Comparison of ENCODE assay signal across 9 cellular contexts in genomic region chr11:59559886-59560285, GRCh38. TPM values are rescaled to one million over a fixed set of nuclear protein-coding genes. Genes with fewer than 3 reads are reported as not detected.
DNase-seq lines count a peak whose midpoint lies in the region; ATAC-seq and TF ChIP-seq lines count a peak whose summit lies in the region.
"Had no signal": no experiment of that assay in that cellular context is flagged by ENCODE, and none has a peak within 500 bp of the region (broad histone marks: within the 10 kb centered on the region; RNA-seq: fewer than 3 reads in every experiment).

No MANE protein-coding gene starts in this region.

- peak overlapping the region; percentile 75 for H3K4me3 Mint-ChIP-seq in Caco-2 (ENCODE audit: unreplicated experiment)
- peak overlapping the region; percentile 92 for H3K4me3 Mint-ChIP-seq in natural killer cell

- CTCF ChIA-PET in Caco-2 (lab: Charles Lee), result interaction anchor here (1.1 to 1.5 kb wide), 2 partner anchors 8 to 23 kb away, joined by 4 read pairs; no protein-coding TSS in a partner anchor

- H3K27ac Mint-ChIP-seq in Caco-2 (ENCODE audit: unreplicated experiment) (peak overlapping the region; percentile 74), natural killer cell (peak overlapping the region; percentile 80 to 96)

- DNase-seq in Caco-2 (no peak), caudate nucleus (lab: John Stamatoyannopoulos, UW) (peak in 10 of 61 donors; percentile 37 to 69 (median 57)), natural killer cell (no peak), GM13976 (ENCODE audit: low spot score) (no peak), mucosa of descending colon (no peak)
- no peak for DNase-seq in stimulated activated CD4-positive, alpha-beta T cell treated with anti-CD3 and anti-CD28 coated beads, Interleukin-4, amount 100 ng/mL, for 4 hours

- no peaks in the 10 kb centered on the region for H3K27me3 ChIP-seq in Caco-2 (replicated peaks; ENCODE audit: control insufficient read depth, insufficient read depth, low read length)

- peak; percentile 1 for ATAC-seq in HG03280 (IDR thresholded peaks at IDR 0.05; ENCODE audit: unreplicated experiment)
- peak in 2 of 3 donors; percentile 2 to 3 for ATAC-seq in natural killer cell
- ATAC-seq in HG03342 (IDR thresholded peaks at IDR 0.05; ENCODE audit: unreplicated experiment), result no peak
- ATAC-seq in mucosa of descending colon, result no peak

- TF ChIP-seq CTCF in Caco-2 (IDR thresholded peaks at IDR 0.05; ENCODE audit: insufficient read depth in 1 of 2, low read depth in 1 of 2, low read length in 1 of 2, severe bottlenecking in 1 of 2, unreplicated experiment in 1 of 2) (no peak), natural killer cell (IDR thresholded peaks at IDR 0.05) (no peak), GM13976 (IDR thresholded peaks at IDR 0.05; ENCODE audit: borderline replicate concordance, control extremely low read depth, extremely low read depth, insufficient read depth, missing control alignments) (no peak), mucosa of descending colon (IDR thresholded peaks at IDR 0.05) (no peak)

- H3K9me3 ChIP-seq in Caco-2 (no peaks in the 10 kb centered on the region), mucosa of descending colon (no peaks in the 10 kb centered on the region)

- in situ Hi-C loops in GM13976 (cut with MboI; ENCODE audit: low sequenced_read_pairs, unreplicated experiment), result loop anchor here (10.0 kb wide), 1 partner anchor 105 kb away; the partner anchor contains the start of gene PATL1

- BruUV-seq in Caco-2 (replicated peaks; lab: Mats Ljungman, UMichigan), result no TSS peak

- intact Hi-C loops in Caco-2 (cut with micrococcal nuclease; ENCODE audit: unreplicated experiment), result loop anchor here (10.0 kb wide), 1 partner anchor 385 kb away; the partner anchor contains the start of gene DTX4
- intact Hi-C loops in natural killer cell (cut with micrococcal nuclease), result loop anchor here (1.0 to 10.0 kb wide), 3 partner anchors 9 to 245 kb away; partner anchors contain the start of gene OSBP
- intact Hi-C loops in mucosa of descending colon (cut with DNase I, micrococcal nuclease), result no loop called here

- H3K36me3 Mint-ChIP-seq in Caco-2 (ENCODE audit: insufficient read depth, unreplicated experiment), result peaks cover 50% of the 10 kb centered on the region
- no peaks in the 10 kb centered on the region for H3K36me3 Mint-ChIP-seq in natural killer cell

- POLR2A ChIA-PET in Caco-2 (lab: Charles Lee), result interaction anchor here (1.4 kb wide), 1 partner anchor 109 kb away, joined by 16 read pairs; the partner anchor contains the start of gene PATL1

- H3K27me3 Mint-ChIP-seq in Caco-2 (ENCODE audit: insufficient read depth, unreplicated experiment) (no peaks in the 10 kb centered on the region), natural killer cell (ENCODE audit: low read depth in 2 of 2) (peaks cover 11 to 14% of the 10 kb centered on the region in 2 donors)

- H3K4me1 ChIP-seq in Caco-2 (peaks cover 13% of the 10 kb centered on the region), mucosa of descending colon (ENCODE audit: low read depth) (peaks cover 8% of the 10 kb centered on the region)

- H3K4me1 Mint-ChIP-seq in Caco-2 (ENCODE audit: low read depth, unreplicated experiment), result peaks cover 21% of the 10 kb centered on the region
- peaks cover 45 to 51% of the 10 kb centered on the region in 2 donors for H3K4me1 Mint-ChIP-seq in natural killer cell

- H3K4me3 ChIP-seq in Caco-2 (ENCODE audit: low read depth, low read length), result no peak overlapping the region
- no peak overlapping the region for H3K4me3 ChIP-seq in mucosa of descending colon

- peak overlapping the region; percentile 22 for H3K27ac ChIP-seq in caudate nucleus (ENCODE audit: low read depth, low read length)

- H3K9me3 Mint-ChIP-seq in Caco-2 (ENCODE audit: unreplicated experiment), result no peaks in the 10 kb centered on the region
- H3K9me3 Mint-ChIP-seq in natural killer cell, result no peaks in the 10 kb centered on the region

- no peaks in the 10 kb centered on the region for H3K36me3 ChIP-seq in Caco-2 (ENCODE audit: control insufficient read depth, insufficient read depth, low read length)
- no peaks in the 10 kb centered on the region for H3K36me3 ChIP-seq in mucosa of descending colon (ENCODE audit: low read depth)

RNA-seq across cellular contexts. Expression of gene OR4D9, which starts 48.5 kb away (rescaled TPM):
- total RNA-seq in Caco-2 (2022), result not detected in 2 replicates
- total RNA-seq in natural killer cell, result not detected
- total RNA-seq in mucosa of descending colon, result not detected
- total RNA-seq: subcutaneous adipose tissue had no signal

RNA-seq across cellular contexts. Expression of gene OSBP, which starts 55.7 kb away (rescaled TPM):
- total RNA-seq in Caco-2 (2022), result 64.5 and 67.5 TPM in 2 replicates
- 10 to 100 TPM; 40.5 to 58.5 (median 51.3) TPM for total RNA-seq in natural killer cell
- total RNA-seq in mucosa of descending colon, result 10 to 100 TPM; 55.0 to 57.8 (median 55.9) TPM

RNA-seq across cellular contexts. Expression of gene OR4D11, which starts 56.5 kb away (rescaled TPM):
- not detected in 2 replicates for total RNA-seq in Caco-2 (2022)
- not detected for total RNA-seq in natural killer cell
- total RNA-seq in mucosa of descending colon, result not detected
- total RNA-seq: subcutaneous adipose tissue had no signal

Comparison
In these comparisons a context has a peak if more than half of its experiments do, and no peak if none do; other contexts are left out.
1. ATAC-seq: peak in HG03280 (single experiment) and natural killer cell (2 of 3); none in HG03342 (single experiment) and mucosa of descending colon (single experiment).
2. intact Hi-C loops: an anchor here in Caco-2 (10.0 kb wide) and natural killer cell (1.0 to 10.0 kb wide); none called in mucosa of descending colon.